In genomic region chr5:14191325-14191724, GRCh38 we compare ENCODE assay signal across 19 cellular contexts. TPM values are rescaled to one million over a fixed set of nuclear protein-coding genes. Genes with fewer than 3 reads are reported as not detected.
DNase-seq lines count a peak whose midpoint lies in the region; ATAC-seq, FAIRE-seq and TF ChIP-seq lines count a peak whose summit lies in the region.
"Had no signal": no experiment of that assay in that cellular context is flagged by ENCODE, and none has a peak within 500 bp of the region (broad histone marks: within the 10 kb centered on the region; RNA-seq: fewer than 3 reads in every experiment).

No MANE protein-coding gene starts in this region.

- TF ChIP-seq CTCF in A549 (IDR thresholded peaks at IDR 0.05) (no peak), sigmoid colon (IDR thresholded peaks at IDR 0.05) (no peak)
- TF ChIP-seq CTCF in activated CD8-positive, alpha-beta T cell treated with anti-CD3 and anti-CD28 coated beads for 36 hours (IDR thresholded peaks at IDR 0.05): no peak

- no peak overlapping the region for H3K4me3 Mint-ChIP-seq in activated CD8-positive, alpha-beta T cell treated with anti-CD3 and anti-CD28 coated beads for 36 hours
- H3K4me3 Mint-ChIP-seq: dendritic cell treated with granulocyte-macrophage colony-stimulating factor and Interleukin-4, amounts not matched to agents 40 ng/mL and 50 ng/mL, for 4 days; naive thymus-derived CD4-positive, alpha-beta T cell had no signal

- H3K9me3 ChIP-seq in A549 (no peaks in the 10 kb centered on the region), sigmoid colon (no peaks in the 10 kb centered on the region)
- H3K9me3 ChIP-seq: prostate gland had no signal

- TF ChIP-seq RAD21 in A549 (conservative IDR thresholded peaks at IDR 0.05 in 1 of 2, IDR thresholded peaks at IDR 0.05 in 1 of 2): no peak

- DNase-seq in A549 (ENCODE audit: low read depth in 1 of 2, low spot score in 1 of 2): no peak
- peak; percentile 9 for DNase-seq in MV-4-11 (lab: John Stamatoyannopoulos, UW)
- no peak for DNase-seq in epithelial cell of prostate (ENCODE audit: low read depth, low spot score)
- no peak for DNase-seq in sigmoid colon
- no peak for DNase-seq in globus pallidus (ENCODE audit: low spot score)
- no peak for DNase-seq in NCI-H69 (lab: John Stamatoyannopoulos, UW)
- DNase-seq in activated CD8-positive, alpha-beta T cell treated with anti-CD3 and anti-CD28 coated beads for 36 hours: no peak
- no peak for DNase-seq in caudate nucleus (lab: John Stamatoyannopoulos, UW)
- DNase-seq: activated effector memory CD4-positive, alpha-beta T cell treated with Interleukin-2 at 50 U/mL for 16 hours; anterior cingulate cortex; COR-L47; H7; naive thymus-derived CD4-positive, alpha-beta T cell; NCI-H524 treated with DMSO at 0.1 percent for 48 hours had no signal

- FAIRE-seq in A549 (lab: Jason Lieb, UNC): no peak
- FAIRE-seq: G401.6, GM12892, HepG2 had no signal

- POLR2A ChIA-PET in A549 (lab: Yijun Ruan, JAX): interaction anchor here (0.8 kb wide), 1 partner anchor 47 kb away, joined by 3 read pairs; no protein-coding TSS in a partner anchor
- POLR2A ChIA-PET in activated CD8-positive, alpha-beta T cell treated with anti-CD3 and anti-CD28 coated beads for 36 hours (lab: Charles Lee): no interaction called here

- TF ChIP-seq EP300 in A549 (IDR thresholded peaks at IDR 0.05) (no peak), sigmoid colon (IDR thresholded peaks at IDR 0.05) (no peak)

- no peaks in the 10 kb centered on the region for H3K36me3 ChIP-seq in sigmoid colon
- H3K36me3 ChIP-seq: prostate gland had no signal

- 43% methylated on average over 3 of the region's 3 CpGs for WGBS in A549 (ENCODE audit: missing lambda C conversion rate)
- 80 to 85% methylated on average over 3 of the region's 3 CpGs for WGBS in sigmoid colon, 2 donors

- H3K27ac ChIP-seq in A549 (peak overlapping the region; percentile 79 to 92), epithelial cell of prostate (peak overlapping the region; percentile 93), sigmoid colon (peak overlapping the region; percentile 86 to 95 (median 92)), caudate nucleus (ENCODE audit: low read depth, low read length) (no peak overlapping the region)

- no peaks in the 10 kb centered on the region for H3K9me3 Mint-ChIP-seq in activated CD8-positive, alpha-beta T cell treated with anti-CD3 and anti-CD28 coated beads for 36 hours
- H3K9me3 Mint-ChIP-seq: dendritic cell treated with granulocyte-macrophage colony-stimulating factor and Interleukin-4, amounts not matched to agents 40 ng/mL and 50 ng/mL, for 4 days had no signal

- H3K4me2 ChIP-seq in A549: peak overlapping the region; percentile 86

- ATAC-seq in A549: no peak
- no peak for ATAC-seq in activated CD8-positive, alpha-beta T cell treated with anti-CD3 and anti-CD28 coated beads for 36 hours
- ATAC-seq: naive thymus-derived CD4-positive, alpha-beta T cell had no signal

- no peaks in the 10 kb centered on the region for H3K4me1 Mint-ChIP-seq in activated CD8-positive, alpha-beta T cell treated with anti-CD3 and anti-CD28 coated beads for 36 hours (ENCODE audit: low read depth)

- H3K27me3 ChIP-seq in sigmoid colon: no peaks in the 10 kb centered on the region

- H3K36me3 Mint-ChIP-seq in activated CD8-positive, alpha-beta T cell treated with anti-CD3 and anti-CD28 coated beads for 36 hours (ENCODE audit: low read depth): no peaks in the 10 kb centered on the region

- peaks cover 4% of the 10 kb centered on the region for H3K27me3 Mint-ChIP-seq in activated CD8-positive, alpha-beta T cell treated with anti-CD3 and anti-CD28 coated beads for 36 hours
- H3K27me3 Mint-ChIP-seq: dendritic cell treated with granulocyte-macrophage colony-stimulating factor and Interleukin-4, amounts not matched to agents 40 ng/mL and 50 ng/mL, for 4 days had no signal

- H3K4me1 ChIP-seq in A549 (peaks cover 89% of the 10 kb centered on the region), sigmoid colon (peaks cover 0 to 91% (median 81%) of the 10 kb centered on the region in 4 donors)
- H3K4me1 ChIP-seq: prostate gland had no signal

- intact Hi-C loops in sigmoid colon (cut with DNase I): no loop called here
- intact Hi-C loops in activated CD8-positive, alpha-beta T cell treated with anti-CD3 and anti-CD28 coated beads for 36 hours (cut with micrococcal nuclease): no loop called here

- H3K4me3 ChIP-seq in A549: 0 out of 3 replicates have a peak overlapping the region, but pooled peaks have one; percentile 26
- no peak overlapping the region for H3K4me3 ChIP-seq in sigmoid colon
- H3K4me3 ChIP-seq: prostate gland had no signal

- TF ChIP-seq POLR2A in A549 (IDR thresholded peaks at IDR 0.05; ENCODE audit: low read length) (no peak), sigmoid colon (IDR thresholded peaks at IDR 0.05) (no peak)

- no peak overlapping the region for H3K27ac Mint-ChIP-seq in activated CD8-positive, alpha-beta T cell treated with anti-CD3 and anti-CD28 coated beads for 36 hours
- H3K27ac Mint-ChIP-seq: dendritic cell treated with granulocyte-macrophage colony-stimulating factor and Interleukin-4, amounts not matched to agents 40 ng/mL and 50 ng/mL, for 4 days; naive thymus-derived CD4-positive, alpha-beta T cell had no signal

- CTCF ChIA-PET in A549 (lab: Yijun Ruan, JAX): interaction anchor here (1.1 to 2.0 kb wide), 4 partner anchors 8 to 79 kb away, joined by 3 to 14 read pairs (median 4); no protein-coding TSS in a partner anchor
- CTCF ChIA-PET in activated CD8-positive, alpha-beta T cell treated with anti-CD3 and anti-CD28 coated beads for 36 hours (lab: Charles Lee): no interaction called here

TF ChIP-seq in A549, 52 proteins besides CTCF, POLR2A, EP300 and RAD21:
- no peak for TF ChIP-seq TP53 (CRISPR knock-in tag; IDR thresholded peaks at IDR 0.05)
- TF ChIP-seq CBX2 (IDR thresholded peaks at IDR 0.05; ENCODE audit: borderline replicate concordance, low read depth): no peak
- TF ChIP-seq CHD2 (IDR thresholded peaks at IDR 0.05; ENCODE audit: low read length, partially characterized antibody): no peak
- TF ChIP-seq KDM5A (IDR thresholded peaks at IDR 0.05): no peak
- no peak for TF ChIP-seq ZSCAN20 (CRISPR knock-in tag; IDR thresholded peaks at IDR 0.05)
- no peak for TF ChIP-seq ESRRA (IDR thresholded peaks at IDR 0.05; ENCODE audit: borderline replicate concordance, low read length)
- TF ChIP-seq MAFK (IDR thresholded peaks at IDR 0.05; ENCODE audit: partially characterized antibody): no peak
- no peak for TF ChIP-seq E2F6 (IDR thresholded peaks at IDR 0.05; ENCODE audit: borderline replicate concordance, low read depth)
TF ChIP-seq in A549: peak in this region for 0.

RNA-seq across cellular contexts. Expression of gene TRIO, which starts 48.2 kb away (rescaled TPM):
- polyA plus RNA-seq in A549 (2011; rRNA removed) (79.0 and 91.2 TPM in 2 replicates), A549 (2017; fragmentation: RNase III; extraction: RNeasy Plus Mini Kit Qiagen cat#74134 plus additional on column Dnase treatment) (47.5 to 57.9 TPM (median 48.1 TPM) in 3 replicates), sigmoid colon (10 to 100 TPM; 34.8 to 56.4 (median 53.2) TPM)
- polyA plus RNA-seq in A549 (2012; cell fraction: cytosol; rRNA removed): 63.7 and 64.8 TPM in 2 replicates
- polyA plus RNA-seq in A549 (2012; cell fraction: nucleus; rRNA removed): 217 and 257 TPM in 2 replicates
- polyA minus RNA-seq in A549 (2011; rRNA and poly(A)+ RNA removed): 263 and 307 TPM in 2 replicates
- 100 to 1,000 TPM; 119 to 300 (median 181) TPM for total RNA-seq in sigmoid colon
- 10 to 100 TPM; 11.4 to 11.5 TPM for total RNA-seq in activated CD8-positive, alpha-beta T cell treated with anti-CD3 and anti-CD28 coated beads for 36 hours

Comparison
In these comparisons a context has a peak if more than half of its experiments do, and no peak if none do; other contexts are left out.
1. RNA of gene TRIO, which starts 48.2 kb away (total RNA-seq): 119 to 300 TPM in sigmoid colon; 11.4 to 11.5 TPM in activated CD8-positive, alpha-beta T cell treated with anti-CD3 and anti-CD28 coated beads for 36 hours; every median in the first group is over 4 times any median in the second.